In genomic region chr11:34165786-34166557, GRCh38 we compare ENCODE assay signal across 15 cellular contexts.
DNase-seq lines count a peak whose midpoint lies in the region; ATAC-seq and TF ChIP-seq lines count a peak whose summit lies in the region.
"Had no signal": no experiment of that assay in that cellular context is flagged by ENCODE, and none has a peak within 500 bp of the region (broad histone marks: within the 10 kb centered on the region; RNA-seq: fewer than 3 reads in every experiment).

No MANE protein-coding gene starts in this region.

- 90% methylated on average over 9 to 12 of the region's 12 CpGs for WGBS in endodermal cell (ENCODE audit: insufficient coverage in 1 of 2, insufficient read length in 1 of 2), 2 experiments
- 56% methylated on average over 11 of the region's 12 CpGs for WGBS in prostate gland

- H3K4me3 Mint-ChIP-seq in endodermal cell (no peak overlapping the region), neural progenitor cell (no peak overlapping the region)

- H3K27me3 ChIP-seq in OCI-LY3 (ENCODE audit: low read depth, low read length) (no peaks in the 10 kb centered on the region), endodermal cell (ENCODE audit: control insufficient read depth, insufficient read depth, low read length, poor library complexity, severe bottlenecking) (no peaks in the 10 kb centered on the region), prostate gland (replicated peaks; ENCODE audit: insufficient read depth) (no peaks in the 10 kb centered on the region), neural progenitor cell (no peaks in the 10 kb centered on the region)
- H3K27me3 ChIP-seq: ovary had no signal

- H3K9ac ChIP-seq in OCI-LY3 (ENCODE audit: low read length) (no peak overlapping the region), endodermal cell (ENCODE audit: extremely low read depth, low read length, poor library complexity, severe bottlenecking) (no peak overlapping the region), neural progenitor cell (no peak overlapping the region)

- intact Hi-C loops in prostate gland (cut with DNase I) = no loop called here

- no peaks in the 10 kb centered on the region for H3K27me3 Mint-ChIP-seq in endodermal cell (ENCODE audit: insufficient read depth)
- H3K27me3 Mint-ChIP-seq in neural progenitor cell (ENCODE audit: insufficient read depth, low read depth) = peaks cover 10% of the 10 kb centered on the region

- H3K36me3 Mint-ChIP-seq in endodermal cell (ENCODE audit: low read depth) (peaks cover 12% of the 10 kb centered on the region), neural progenitor cell (peaks cover 5% of the 10 kb centered on the region)
- H3K36me3 Mint-ChIP-seq: activated naive CD4-positive, alpha-beta T cell treated with anti-CD3 and anti-CD28 coated beads, Interleukin-2, amount 50 U/mL, for 72 hours had no signal

- H3K36me3 ChIP-seq in OCI-LY3 (replicated peaks; ENCODE audit: low read depth, low read length) (peaks cover 6% of the 10 kb centered on the region), endodermal cell (ENCODE audit: control insufficient read depth, insufficient read depth, low read length) (peaks cover 36% of the 10 kb centered on the region), prostate gland (no peaks in the 10 kb centered on the region), neural progenitor cell (no peaks in the 10 kb centered on the region)
- H3K36me3 ChIP-seq: ovary had no signal

- no peak overlapping the region for H3K27ac ChIP-seq in OCI-LY3 (ENCODE audit: low read length)
- H3K27ac ChIP-seq in endodermal cell (ENCODE audit: low read depth, low read length) = no peak overlapping the region
- peak overlapping the region in 1 of 2 donors; percentile 27 for H3K27ac ChIP-seq in prostate gland
- H3K27ac ChIP-seq in neural progenitor cell = no peak overlapping the region
- H3K27ac ChIP-seq: ovary, spleen, thoracic aorta had no signal

- H3K4me3 ChIP-seq in OCI-LY3 (ENCODE audit: low read length) = no peak overlapping the region
- no peak overlapping the region for H3K4me3 ChIP-seq in endodermal cell (ENCODE audit: low read length)
- no peak overlapping the region for H3K4me3 ChIP-seq in prostate gland
- H3K4me3 ChIP-seq in neural progenitor cell = no peak overlapping the region
- H3K4me3 ChIP-seq: ovary, spleen, thoracic aorta had no signal

- H3F3A ChIP-seq in neural progenitor cell (ENCODE audit: low read depth) = no peaks in the 10 kb centered on the region

- H3K27ac Mint-ChIP-seq in endodermal cell = no peak overlapping the region
- no peak overlapping the region for H3K27ac Mint-ChIP-seq in neural progenitor cell
- H3K27ac Mint-ChIP-seq: activated naive CD4-positive, alpha-beta T cell treated with anti-CD3 and anti-CD28 coated beads, Interleukin-2, amount 50 U/mL, for 72 hours had no signal

- H4K20me1 ChIP-seq in OCI-LY3 (ENCODE audit: insufficient read depth, low read length) (no peaks in the 10 kb centered on the region), neural progenitor cell (ENCODE audit: low read depth) (no peaks in the 10 kb centered on the region)

- peak; percentile 10 for DNase-seq in NCI-H82 (lab: John Stamatoyannopoulos, UW)
- DNase-seq in NCI-H82 treated with DMSO at 0.1 percent for 48 hours (lab: John Stamatoyannopoulos, UW; ENCODE audit: unreplicated experiment) = no peak
- DNase-seq in endodermal cell = peak; percentile 62
- DNase-seq in prostate gland (ENCODE audit: low spot score) = peak; percentile 31
- DNase-seq in neural progenitor cell (ENCODE audit: low spot score) = no peak
- DNase-seq in globus pallidus (ENCODE audit: low spot score) = no peak
- DNase-seq: activated CD8-positive, alpha-beta memory T cell treated with anti-CD3 and anti-CD28 coated beads, Interleukin-2, amount 50 U/mL, for 48 hours; midbrain; NCI-H1417; ovary; spleen had no signal

- H3K4me1 Mint-ChIP-seq in endodermal cell (no peaks in the 10 kb centered on the region), neural progenitor cell (peaks cover 4% of the 10 kb centered on the region)

- no peak for ATAC-seq in HG02938 (IDR thresholded peaks at IDR 0.05; ENCODE audit: unreplicated experiment)
- ATAC-seq: activated naive CD4-positive, alpha-beta T cell treated with anti-CD3 and anti-CD28 coated beads, Interleukin-2, amount 50 U/mL, for 72 hours had no signal

- TF ChIP-seq CTCF in OCI-LY3 (IDR thresholded peaks at IDR 0.05; ENCODE audit: low read depth, low read length) (0 out of 2 replicates have a peak, but pooled peaks have one; percentile 6), endodermal cell (conservative IDR thresholded peaks at IDR 0.05) (peak; percentile 52), prostate gland (IDR thresholded peaks at IDR 0.05) (no peak), neural progenitor cell (IDR thresholded peaks at IDR 0.05) (no peak)

- H2AFZ ChIP-seq in OCI-LY3 (ENCODE audit: low read depth, low read length) (no peak overlapping the region), neural progenitor cell (replicated peaks) (no peak overlapping the region)

- H3K4me2 ChIP-seq in OCI-LY3 (ENCODE audit: low read length) = no peak overlapping the region
- H3K4me2 ChIP-seq in neural progenitor cell = no peak overlapping the region

- H3K9me3 Mint-ChIP-seq in endodermal cell = no peaks in the 10 kb centered on the region
- no peaks in the 10 kb centered on the region for H3K9me3 Mint-ChIP-seq in neural progenitor cell
- H3K9me3 Mint-ChIP-seq: activated naive CD4-positive, alpha-beta T cell treated with anti-CD3 and anti-CD28 coated beads, Interleukin-2, amount 50 U/mL, for 72 hours had no signal

- H3K79me2 ChIP-seq in OCI-LY3 (ENCODE audit: low read length) = no peaks in the 10 kb centered on the region
- no peaks in the 10 kb centered on the region for H3K79me2 ChIP-seq in neural progenitor cell (ENCODE audit: low read depth)

- no peaks in the 10 kb centered on the region for H3K4me1 ChIP-seq in OCI-LY3 (ENCODE audit: low read length)
- H3K4me1 ChIP-seq in endodermal cell (ENCODE audit: control insufficient read depth, insufficient read depth, low read length) = no peaks in the 10 kb centered on the region
- peaks cover 19% of the 10 kb centered on the region for H3K4me1 ChIP-seq in prostate gland (replicated peaks)
- no peaks in the 10 kb centered on the region for H3K4me1 ChIP-seq in neural progenitor cell
- H3K4me1 ChIP-seq: spleen had no signal

- no peak for TF ChIP-seq POLR2A in prostate gland (IDR thresholded peaks at IDR 0.05)

- H3K9me3 ChIP-seq in OCI-LY3 (ENCODE audit: insufficient read depth, low read length) = no peaks in the 10 kb centered on the region
- H3K9me3 ChIP-seq in endodermal cell (ENCODE audit: control insufficient read depth, low read length) = no peaks in the 10 kb centered on the region
- no peaks in the 10 kb centered on the region for H3K9me3 ChIP-seq in prostate gland
- H3K9me3 ChIP-seq in neural progenitor cell (ENCODE audit: low read depth) = no peaks in the 10 kb centered on the region
- H3K9me3 ChIP-seq: ovary, spleen, thoracic aorta had no signal

Comparison
In these comparisons a context has a peak if more than half of its experiments do, and no peak if none do; other contexts are left out.
1. DNase-seq: peak in NCI-H82 (single experiment), endodermal cell (single experiment) and prostate gland (single experiment); none in NCI-H82 treated with DMSO at 0.1 percent for 48 hours (single experiment), neural progenitor cell (single experiment) and globus pallidus (single experiment).
2. CTCF ChIP-seq: peak in OCI-LY3 (single experiment) and endodermal cell (single experiment); none in prostate gland (0 of 4) and neural progenitor cell (single experiment).